In genomic region chr1:16931206-16931895, GRCh38 we compare ENCODE assay signal across 18 cellular contexts. TPM values are rescaled to one million over a fixed set of nuclear protein-coding genes. Genes with fewer than 3 reads are reported as not detected.
"Had no signal": no experiment of that assay in that cellular context is flagged by ENCODE, and none has a peak within 500 bp of the region (broad histone marks: within the 10 kb centered on the region; RNA-seq: fewer than 3 reads in every experiment).

No MANE protein-coding gene starts in this region.

RNA-seq across cellular contexts. Expression of gene RNU1-2, which starts 35.6 kb away (rescaled TPM):
- total RNA-seq: fibroblast of villous mesenchyme had no signal
- polyA plus RNA-seq: adrenal gland, aorta, cardiac muscle cell, esophagus, fibroblast of lung, heart right ventricle had no signal

RNA-seq across cellular contexts. Expression of gene MFAP2, which starts 49.1 kb away (rescaled TPM):
- total RNA-seq: activated CD4-positive, alpha-beta memory T cell treated with anti-CD3 and anti-CD28 coated beads for 36 hours; activated CD4-positive, alpha-beta T cell treated with anti-CD3 and anti-CD28 coated beads for 36 hours; activated CD4-positive, alpha-beta T cell treated with anti-CD3 and anti-CD28 coated beads, Interleukin-2, amount 10 ng/mL, durations not matched to agents 24 days and 14 days; activated CD8-positive, alpha-beta memory T cell treated with anti-CD3 and anti-CD28 coated beads for 36 hours; activated CD8-positive, alpha-beta memory T cell treated with anti-CD3 and anti-CD28 coated beads, Interleukin-2, amount 10 ng/mL, durations not matched to agents 7 days and 5 days; activated CD8-positive, alpha-beta T cell treated with anti-CD3 and anti-CD28 coated beads, Interleukin-2, amount 10 ng/mL, durations not matched to agents 7 days and 5 days; activated naive CD4-positive, alpha-beta T cell treated with anti-CD3 and anti-CD28 coated beads for 36 hours; activated naive CD8-positive, alpha-beta T cell treated with anti-CD3 and anti-CD28 coated beads for 36 hours; activated T-helper 1 cell treated with anti-CD3 and anti-CD28 coated beads, Interleukin-12 subunit alpha, Interleukin-12 subunit beta, Interleukin-2, Interleukin-4 antibody, amounts not matched to agents 30 ng/mL and 10 ng/mL and 1 ng/mL, durations not matched to agents 14 hours and 24 hours and 36 hours; activated T-helper 2 cell treated with anti-CD3 and anti-CD28 coated beads, Interferon-gamma antibody, Interleukin-2, Interleukin-4, amounts not matched to agents 10 μg/mL and 5 μg/mL and 100 μg/mL, durations not matched to agents 14 hours and 24 hours and 36 hours; T-helper 1 cell treated with Interleukin-12 subunit alpha and Interleukin-12 subunit beta and Interleukin-4 antibody, amounts not matched to agents 30 ng/mL and 1 ng/mL, for 36 hours had no signal
